Comparison of ENCODE assay signal across 8 cellular contexts in genomic region chr7:7968544-7969305, GRCh38. TPM values are rescaled to one million over a fixed set of nuclear protein-coding genes. Genes with fewer than 3 reads are reported as not detected.
DNase-seq lines count a peak whose midpoint lies in the region; ATAC-seq and TF ChIP-seq lines count a peak whose summit lies in the region.

GLCCI1 (plus strand) TSS chr7:7968796; CDS start chr7:7969351, 555 bp downstream.

- H3K4me3 Mint-ChIP-seq in GM23338, result peak within 1 kb of the TSS; percentile 92
- H3K4me3 Mint-ChIP-seq in naive thymus-derived CD4-positive, alpha-beta T cell, result peak within 1 kb of the TSS in 9 of 10 donors; percentile 88 to 99 (median 94)
- H3K4me3 Mint-ChIP-seq in stimulated activated naive B cell treated with anti-CD40 and anti-IgM and Interleukin-4, amounts not matched to agents 10 μg/mL and 1 μg/mL and 100 μg/mL, for 72 hours, result peak within 1 kb of the TSS in 1 of 2 donors; percentile 88

- H3K27me3 Mint-ChIP-seq in GM23338 (ENCODE audit: insufficient read depth, low read depth, poor library complexity), result no peaks in the 10 kb centered on the region
- no peaks in the 10 kb centered on the region for H3K27me3 Mint-ChIP-seq in naive thymus-derived CD4-positive, alpha-beta T cell
- H3K27me3 Mint-ChIP-seq in stimulated activated naive B cell treated with anti-CD40 and anti-IgM and Interleukin-4, amounts not matched to agents 10 μg/mL and 1 μg/mL and 100 μg/mL, for 72 hours, result no peaks in the 10 kb centered on the region

- CTCF ChIA-PET in naive thymus-derived CD4-positive, alpha-beta T cell (lab: Charles Lee), result interaction anchor here (0.7 kb wide), 1 partner anchor 157 kb away, joined by 3 read pairs; no protein-coding TSS in a partner anchor

- peaks cover 61% of the 10 kb centered on the region for H3K4me1 ChIP-seq in DOHH2 (ENCODE audit: control insufficient read depth, low read length)
- peaks cover 30% of the 10 kb centered on the region for H3K4me1 ChIP-seq in GM23338 (ENCODE audit: insufficient read depth)
- no peaks in the 10 kb centered on the region for H3K4me1 ChIP-seq in fibroblast of lung (ENCODE audit: control insufficient read depth, extremely low read depth, insufficient read depth, low read length)
- H3K4me1 ChIP-seq in naive thymus-derived CD4-positive, alpha-beta T cell (ENCODE audit: control insufficient read depth in 2 of 2, insufficient read depth in 2 of 2, low read length in 2 of 2), result peaks cover 16 to 42% of the 10 kb centered on the region in 2 donors

- POLR2A ChIA-PET in naive thymus-derived CD4-positive, alpha-beta T cell (lab: Charles Lee), result interaction anchor here (0.6 to 5.7 kb wide), 36 partner anchors 10 to 1696 kb away, joined by 3 to 43 read pairs (median 4); partner anchors contain the start of gene UMAD1

- H3K27ac Mint-ChIP-seq in GM23338, result peak within 1 kb of the TSS; percentile 88
- H3K27ac Mint-ChIP-seq in naive thymus-derived CD4-positive, alpha-beta T cell, result peak within 1 kb of the TSS; percentile 78 to 98 (median 91)
- peak within 1 kb of the TSS; percentile 87 for H3K27ac Mint-ChIP-seq in stimulated activated naive B cell treated with anti-CD40 and anti-IgM and Interleukin-4, amounts not matched to agents 10 μg/mL and 1 μg/mL and 100 μg/mL, for 72 hours

- peak within 1 kb of the TSS; percentile 89 for H3K4me2 ChIP-seq in DOHH2 (ENCODE audit: low read length)
- peak within 1 kb of the TSS; percentile 96 for H3K4me2 ChIP-seq in GM23338
- peak within 1 kb of the TSS; percentile 76 for H3K4me2 ChIP-seq in fibroblast of lung (ENCODE audit: extremely low read depth, insufficient read depth, low read length)

- H3K27ac ChIP-seq in DOHH2 (ENCODE audit: low read depth, low read length) (peak within 1 kb of the TSS; percentile 96), GM23338 (ENCODE audit: low read depth) (peak within 1 kb of the TSS; percentile 89), fibroblast of lung (ENCODE audit: insufficient read depth, low read length) (peak within 1 kb of the TSS; percentile 72)
- H3K27ac ChIP-seq in naive thymus-derived CD4-positive, alpha-beta T cell (ENCODE audit: low read depth, low read length), result peak within 1 kb of the TSS; percentile 88

- H3F3A ChIP-seq in DOHH2 (ENCODE audit: control insufficient read depth, insufficient read depth), result peaks cover 38% of the 10 kb centered on the region
- H3F3A ChIP-seq in GM23338 (replicated peaks; ENCODE audit: low read depth), result no peaks in the 10 kb centered on the region

- no peaks in the 10 kb centered on the region for H3K9me3 ChIP-seq in DOHH2 (ENCODE audit: control insufficient read depth, insufficient read depth, low read length)
- H3K9me3 ChIP-seq in fibroblast of lung (ENCODE audit: control insufficient read depth, insufficient read depth, low read depth, low read length), result no peaks in the 10 kb centered on the region
- H3K9me3 ChIP-seq in naive thymus-derived CD4-positive, alpha-beta T cell (ENCODE audit: control insufficient read depth in 2 of 3, low read length in 3 of 3), result no peaks in the 10 kb centered on the region

- H3K36me3 ChIP-seq in DOHH2 (ENCODE audit: control insufficient read depth, low read length) (peaks cover 34% of the 10 kb centered on the region), GM23338 (ENCODE audit: insufficient read depth) (no peaks in the 10 kb centered on the region), fibroblast of lung (ENCODE audit: control insufficient read depth, insufficient read depth, low read length) (no peaks in the 10 kb centered on the region)
- peaks cover 0 to 6% (median 0%) of the 10 kb centered on the region in 3 experiments for H3K36me3 ChIP-seq in naive thymus-derived CD4-positive, alpha-beta T cell (ENCODE audit: control insufficient read depth in 2 of 3, insufficient read depth in 3 of 3, low read length in 3 of 3)

- peaks cover 5% of the 10 kb centered on the region; the same call in 1 of the 2 replicates for H4K20me1 ChIP-seq in DOHH2 (ENCODE audit: control insufficient read depth, insufficient read depth, low read depth, low read length)
- no peaks in the 10 kb centered on the region; the same call in 1 of the 2 replicates for H4K20me1 ChIP-seq in GM23338 (replicated peaks; ENCODE audit: insufficient read depth)
- H4K20me1 ChIP-seq in fibroblast of lung (ENCODE audit: control insufficient read depth, extremely low read depth, insufficient read depth, low read length), result no peaks in the 10 kb centered on the region

- peaks cover 45% of the 10 kb centered on the region for H3K79me2 ChIP-seq in DOHH2 (ENCODE audit: control insufficient read depth, low read length)
- peaks cover 38% of the 10 kb centered on the region for H3K79me2 ChIP-seq in GM23338 (replicated peaks; ENCODE audit: insufficient read depth)
- peaks cover 4% of the 10 kb centered on the region for H3K79me2 ChIP-seq in fibroblast of lung (ENCODE audit: control insufficient read depth, insufficient read depth, low read length)

- H3K4me1 Mint-ChIP-seq in GM23338, result peaks cover 10% of the 10 kb centered on the region
- peaks cover 5 to 39% (median 29%) of the 10 kb centered on the region in 7 donors for H3K4me1 Mint-ChIP-seq in naive thymus-derived CD4-positive, alpha-beta T cell
- H3K4me1 Mint-ChIP-seq in stimulated activated naive B cell treated with anti-CD40 and anti-IgM and Interleukin-4, amounts not matched to agents 10 μg/mL and 1 μg/mL and 100 μg/mL, for 72 hours, result peaks cover 9 to 33% of the 10 kb centered on the region in 2 donors

- DNase-seq in GM23338 (ENCODE audit: low spot score) (peak; percentile 98), LHCN-M2 (ENCODE audit: low read depth) (peak; percentile 98), RPMI8226 (peak; percentile 99), fibroblast of lung (ENCODE audit: low read depth in 2 of 2) (peak; percentile 96)
- peak; percentile 90 to 92 for DNase-seq in activated T-helper 1 cell treated with anti-CD3 and anti-CD28 coated beads, Interleukin-2, amount 50 U/mL, for 16 hours (ENCODE audit: low read depth in 1 of 2, low spot score in 1 of 2)
- peak; percentile 90 to 98 (median 97) for DNase-seq in naive thymus-derived CD4-positive, alpha-beta T cell
- DNase-seq in stimulated activated naive B cell treated with anti-CD40 and anti-IgM and Interleukin-4, amounts not matched to agents 10 μg/mL and 1 μg/mL and 100 μg/mL, for 72 hours, result peak; percentile 96

- ATAC-seq in GM23338, result peak; percentile 95
- ATAC-seq in naive thymus-derived CD4-positive, alpha-beta T cell, result peak; percentile 95
- ATAC-seq in stimulated activated naive B cell treated with anti-CD40 and anti-IgM and Interleukin-4, amounts not matched to agents 10 μg/mL and 1 μg/mL and 100 μg/mL, for 72 hours (replicated peaks), result peak; percentile 89

- no peaks in the 10 kb centered on the region; the same call in 2 of the 3 replicates for H3K9me3 Mint-ChIP-seq in GM23338
- no peaks in the 10 kb centered on the region for H3K9me3 Mint-ChIP-seq in naive thymus-derived CD4-positive, alpha-beta T cell
- H3K9me3 Mint-ChIP-seq in stimulated activated naive B cell treated with anti-CD40 and anti-IgM and Interleukin-4, amounts not matched to agents 10 μg/mL and 1 μg/mL and 100 μg/mL, for 72 hours, result no peaks in the 10 kb centered on the region

- no peaks in the 10 kb centered on the region for H3K9me2 ChIP-seq in DOHH2 (replicated peaks; ENCODE audit: control insufficient read depth, low read length)
- no peaks in the 10 kb centered on the region for H3K9me2 ChIP-seq in GM23338 (ENCODE audit: insufficient read depth)

- intact Hi-C loops in naive thymus-derived CD4-positive, alpha-beta T cell (cut with micrococcal nuclease), result loop anchor here (1.0 to 5.0 kb wide), 17 partner anchors 21 to 786 kb away; partner anchors contain the start of genes C1GALT1 (in 2 of the 2), UMAD1 (in 2 of the 2) and MIOS (in 1 of the 2)

- TF ChIP-seq CTCF in DOHH2 (IDR thresholded peaks at IDR 0.05; ENCODE audit: low read depth, low read length, poor library complexity, severe bottlenecking) (no peak), GM23338 (conservative IDR thresholded peaks at IDR 0.05; ENCODE audit: low read depth in 2 of 2) (no peak), fibroblast of lung (conservative IDR thresholded peaks at IDR 0.05 in 1 of 2, IDR thresholded peaks at IDR 0.05 in 1 of 2; ENCODE audit: low read depth in 1 of 2, low read length in 2 of 2) (no peak)

- H3K36me3 Mint-ChIP-seq in GM23338 (ENCODE audit: low read depth), result no peaks in the 10 kb centered on the region
- peaks cover 0 to 1% (median 0%) of the 10 kb centered on the region in 5 donors for H3K36me3 Mint-ChIP-seq in naive thymus-derived CD4-positive, alpha-beta T cell
- H3K36me3 Mint-ChIP-seq in stimulated activated naive B cell treated with anti-CD40 and anti-IgM and Interleukin-4, amounts not matched to agents 10 μg/mL and 1 μg/mL and 100 μg/mL, for 72 hours, result no peaks in the 10 kb centered on the region

- H3K4me3 ChIP-seq in DOHH2 (ENCODE audit: low read length) (peak within 1 kb of the TSS; percentile 83), GM23338 (peak within 1 kb of the TSS; percentile 86), fibroblast of lung (replicated peaks in 1 of 4; ENCODE audit: control extremely low read depth in 1 of 4, insufficient read depth in 1 of 4, low read depth in 3 of 4, low read length in 4 of 4) (peak within 1 kb of the TSS; percentile 72 to 86 (median 78))
- peak within 1 kb of the TSS; percentile 75 for H3K4me3 ChIP-seq in naive thymus-derived CD4-positive, alpha-beta T cell (ENCODE audit: low read length)

- peak within 1 kb of the TSS; percentile 71 for H3K9ac ChIP-seq in fibroblast of lung (ENCODE audit: insufficient read depth, low read length)

- H3K27me3 ChIP-seq in DOHH2 (ENCODE audit: control insufficient read depth, low read length) (no peaks in the 10 kb centered on the region), GM23338 (ENCODE audit: insufficient read depth) (0 out of 2 replicates have a peak, but pooled peaks cover 4% of the 10 kb centered on the region), fibroblast of lung (ENCODE audit: control insufficient read depth, insufficient read depth, low read length) (no peaks in the 10 kb centered on the region)
- no peaks in the 10 kb centered on the region for H3K27me3 ChIP-seq in naive thymus-derived CD4-positive, alpha-beta T cell (ENCODE audit: control insufficient read depth in 2 of 2, insufficient read depth in 2 of 2, low read length in 2 of 2)

- H2AFZ ChIP-seq in GM23338 (peak within 1 kb of the TSS; percentile 91), fibroblast of lung (ENCODE audit: low read length) (peak within 1 kb of the TSS; percentile 92)

TF ChIP-seq in GM23338, 12 proteins besides CTCF, POLR2A, EP300 and RAD21 (continues in another document):
- peak; percentile 79 for TF ChIP-seq POLR2AphosphoS5 (IDR thresholded peaks at IDR 0.05; ENCODE audit: low read depth)
- peak; percentile 43; the same call in 1 of the 2 replicates for TF ChIP-seq CREB1 (CRISPR knock-in tag; IDR thresholded peaks at IDR 0.05; ENCODE audit: low read depth)

RNA-seq across cellular contexts. Expression of gene GLCCI1, which starts in this region (rescaled TPM):
- 15.5 and 15.7 TPM in 2 replicates for total RNA-seq in GM23338 (2014; rRNA removed; shearing (Covaris generic))
- polyA plus RNA-seq in GM23338 (2016; fragmentation: Nextera tagmentation; extraction: Ambion mirVana), result 14.0 and 15.0 TPM in 2 replicates
- 4.2 and 4.9 TPM in 2 replicates for total RNA-seq in LHCN-M2 (2014; rRNA removed)
- polyA plus RNA-seq in LHCN-M2 (2012), result 2.1 TPM
- 6.7 and 8.3 TPM in 2 replicates for total RNA-seq in fibroblast of lung
- 4.4 and 6.1 TPM in 2 replicates for polyA plus RNA-seq in fibroblast of lung
- polyA plus RNA-seq in fibroblast of lung (2012), result 2.8 and 3.6 TPM in 2 replicates
- polyA minus RNA-seq in fibroblast of lung (ENCODE audit: low replicate concordance), result 3.6 and 5.0 TPM in 2 replicates
- 10 to 100 TPM; 24.9 to 43.1 (median 35.4) TPM for total RNA-seq in naive thymus-derived CD4-positive, alpha-beta T cell
- polyA plus RNA-seq in naive thymus-derived CD4-positive, alpha-beta T cell, result 10 to 100 TPM in 1 of 2 donors, 1 to 10 TPM in 1; 6.9 to 12.7 TPM

Comparison
In these comparisons a context has a peak if more than half of its experiments do, and no peak if none do; other contexts are left out.
1. Peak in every context shown above with its lines: DNase-seq, ATAC-seq, H3K4me3 ChIP-seq and H3K27ac ChIP-seq.